ENCODE assay signal across 14 cellular contexts in the genomic region with DNA sequence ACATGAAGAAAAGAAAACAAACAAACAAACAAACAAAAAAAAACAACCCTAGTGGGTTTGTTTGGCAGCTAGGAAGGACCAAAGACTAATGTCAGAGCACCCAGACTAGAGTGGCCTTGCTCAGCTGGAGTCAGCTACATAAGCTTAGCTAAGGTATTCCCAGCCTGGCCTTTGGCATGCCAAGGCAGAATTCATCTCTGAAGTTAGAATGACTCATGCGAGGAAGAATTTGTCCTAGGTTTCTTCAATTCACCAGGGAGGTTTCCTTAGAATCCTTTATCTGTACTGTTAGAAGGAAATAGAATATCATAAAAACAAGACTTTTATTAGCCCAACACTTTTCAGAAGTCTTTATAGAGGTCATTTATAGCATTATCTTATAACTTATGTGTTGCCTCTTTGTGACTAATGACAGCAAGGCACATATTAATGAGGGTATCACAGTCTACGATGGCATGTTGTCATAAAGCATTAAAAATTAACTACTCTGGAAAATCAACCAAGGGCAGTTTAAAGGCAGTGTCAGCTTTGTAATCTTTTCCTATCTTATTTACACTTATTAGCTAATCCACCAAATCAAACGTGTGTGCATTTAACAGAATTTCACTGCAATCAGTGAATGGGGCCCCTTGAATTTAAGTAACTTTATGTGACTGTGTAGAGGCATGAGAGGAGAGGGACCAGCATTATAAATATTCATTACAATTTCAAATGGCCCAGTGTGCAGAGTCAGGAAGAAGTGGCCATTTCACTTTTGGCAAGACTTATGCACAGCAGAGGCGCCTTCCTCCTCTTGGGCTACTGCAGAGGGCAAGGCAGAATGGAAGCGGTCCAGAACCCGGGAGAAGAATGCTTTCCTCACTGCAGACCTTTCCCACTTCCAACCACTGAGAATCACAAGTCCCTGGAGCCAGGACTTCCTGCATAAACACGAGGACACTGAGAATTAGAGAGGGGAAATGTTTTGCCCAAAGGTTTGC. TPM values are rescaled to one million over a fixed set of nuclear protein-coding genes. Genes with fewer than 3 reads are reported as not detected.
DNase-seq lines count a peak whose midpoint lies in the region; ATAC-seq and TF ChIP-seq lines count a peak whose summit lies in the region.
"Had no signal": no experiment of that assay in that cellular context is flagged by ENCODE, and none has a peak within 500 bp of the region (broad histone marks: within the 10 kb centered on the region; RNA-seq: fewer than 3 reads in every experiment).

No MANE protein-coding gene starts in this region.

- no peak overlapping the region for H2AK9ac ChIP-seq in IMR-90 (replicated peaks; ENCODE audit: low read depth, low read length, poor library complexity)

- H3K56ac ChIP-seq in IMR-90 (ENCODE audit: extremely low read depth, insufficient read depth, low read length), result no peak overlapping the region

- no peak for TF ChIP-seq POLR2A in IMR-90 (IDR thresholded peaks at IDR 0.05; ENCODE audit: low read depth, low read length)

- TF ChIP-seq CTCF in AG04449 (IDR thresholded peaks at IDR 0.05; ENCODE audit: insufficient read depth, low read length, missing control alignments) (no peak), IMR-90 (conservative IDR thresholded peaks at IDR 0.05; ENCODE audit: low read depth, low read length) (no peak)

- CTCF ChIA-PET in AG04449 (lab: Yijun Ruan, JAX) (interaction anchor here (1.4 to 6.9 kb wide), 3 partner anchors 95 to 108 kb away, joined by 3 to 175 read pairs (median 40); no protein-coding TSS in a partner anchor), IMR-90 (lab: Yijun Ruan, JAX) (interaction anchor here (0.6 kb wide), 1 partner anchor 339 kb away, joined by 3 read pairs; no protein-coding TSS in a partner anchor)

- BruUV-seq in IMR-90 (replicated peaks; lab: Mats Ljungman, UMichigan), result no TSS peak

- H3K18ac ChIP-seq in IMR-90 (ENCODE audit: low read depth, low read length), result no peak overlapping the region

- WGBS in IMR-90 (ENCODE audit: extremely low coverage in 2 of 2, insufficient read length in 1 of 2), 2 experiments, result no CpG with 5 or more reads among the region's 7 CpGs

- ATAC-seq in IMR-90 (ENCODE audit: low read depth) (peak; percentile 91), left colon (peak; percentile 75), GM19351 (IDR thresholded peaks at IDR 0.05; ENCODE audit: unreplicated experiment) (no peak)
- no peak for ATAC-seq in stimulated activated memory B cell treated with anti-CD40 and anti-IgM and Interleukin-4, amounts not matched to agents 10 μg/mL and 1 μg/mL and 100 μg/mL, for 72 hours
- ATAC-seq: sciatic nerve had no signal

- H3K4me1 ChIP-seq in IMR-90 (ENCODE audit: control insufficient read depth, insufficient read depth, low read length), result no peaks in the 10 kb centered on the region

- H3K4ac ChIP-seq in IMR-90 (ENCODE audit: low read depth, low read length), result no peak overlapping the region

- no peaks in the 10 kb centered on the region for H3K36me3 Mint-ChIP-seq in stimulated activated memory B cell treated with anti-CD40 and anti-IgM and Interleukin-4, amounts not matched to agents 10 μg/mL and 1 μg/mL and 100 μg/mL, for 72 hours

- no peak overlapping the region for H4K8ac ChIP-seq in IMR-90 (ENCODE audit: low read depth in 2 of 2, low read length in 2 of 2)

- H3K9me1 ChIP-seq in IMR-90 (ENCODE audit: insufficient read depth, low read length), result no peaks in the 10 kb centered on the region

- H3K23ac ChIP-seq in IMR-90 (ENCODE audit: low read depth, low read length), result no peak overlapping the region

- H2BK120ac ChIP-seq in IMR-90 (ENCODE audit: low read depth, low read length), result no peak overlapping the region

- peaks cover 23% of the 10 kb centered on the region for H3K27me3 ChIP-seq in IMR-90 (ENCODE audit: control insufficient read depth, insufficient read depth, low read length)

- no peak overlapping the region for H3K14ac ChIP-seq in IMR-90 (replicated peaks; ENCODE audit: low read depth, low read length)

- H3K4me3 ChIP-seq in AG04449 (ENCODE audit: low read depth, low read length), result no peak overlapping the region
- no peak overlapping the region for H3K4me3 ChIP-seq in IMR-90 (ENCODE audit: insufficient read depth, low read depth, low read length)

- H3K9me3 Mint-ChIP-seq in stimulated activated memory B cell treated with anti-CD40 and anti-IgM and Interleukin-4, amounts not matched to agents 10 μg/mL and 1 μg/mL and 100 μg/mL, for 72 hours, result no peaks in the 10 kb centered on the region

- H3K9me3 ChIP-seq in IMR-90 (ENCODE audit: control insufficient read depth, insufficient read depth, low read length), result no peaks in the 10 kb centered on the region

- no peak overlapping the region for H4K91ac ChIP-seq in IMR-90 (ENCODE audit: insufficient read depth, low read depth, low read length)

- no peak overlapping the region for H3K27ac ChIP-seq in IMR-90 (ENCODE audit: insufficient read depth, low read length)
- H3K27ac ChIP-seq: C4-2B had no signal

- no peak overlapping the region for H3K9ac ChIP-seq in IMR-90 (ENCODE audit: low read depth, low read length)

- no peak for TF ChIP-seq RAD21 in IMR-90 (IDR thresholded peaks at IDR 0.05; ENCODE audit: low read length)

- in situ Hi-C loops in IMR-90 (cut with MboI; ENCODE audit: low sequenced_read_pairs), result loop anchor here (5.0 to 25.0 kb wide), 2 partner anchors 102 to 392 kb away; no protein-coding TSS in a partner anchor

- H4K5ac ChIP-seq in IMR-90 (ENCODE audit: low read depth, low read length), result no peak overlapping the region

- H2AFZ ChIP-seq in IMR-90 (replicated peaks; ENCODE audit: low read length, poor library complexity), result no peak overlapping the region

- no peak overlapping the region for H3K4me3 Mint-ChIP-seq in stimulated activated memory B cell treated with anti-CD40 and anti-IgM and Interleukin-4, amounts not matched to agents 10 μg/mL and 1 μg/mL and 100 μg/mL, for 72 hours

- no peak overlapping the region for H3K4me2 ChIP-seq in IMR-90 (ENCODE audit: low read depth, low read length)

- H3K4me1 Mint-ChIP-seq in stimulated activated memory B cell treated with anti-CD40 and anti-IgM and Interleukin-4, amounts not matched to agents 10 μg/mL and 1 μg/mL and 100 μg/mL, for 72 hours, result no peaks in the 10 kb centered on the region

- no peaks in the 10 kb centered on the region for H3K36me3 ChIP-seq in IMR-90 (ENCODE audit: control insufficient read depth, insufficient read depth, low read length)

- H3K27me3 Mint-ChIP-seq in stimulated activated memory B cell treated with anti-CD40 and anti-IgM and Interleukin-4, amounts not matched to agents 10 μg/mL and 1 μg/mL and 100 μg/mL, for 72 hours, result peaks cover 27% of the 10 kb centered on the region

- no peak overlapping the region for H2AK5ac ChIP-seq in IMR-90 (ENCODE audit: low read depth, low read length)

- H3K27ac Mint-ChIP-seq in stimulated activated memory B cell treated with anti-CD40 and anti-IgM and Interleukin-4, amounts not matched to agents 10 μg/mL and 1 μg/mL and 100 μg/mL, for 72 hours, result no peak overlapping the region

- POLR2A ChIA-PET in AG04449 (lab: Yijun Ruan, JAX), result no interaction called here
- POLR2A ChIA-PET in IMR-90 (lab: Charles Lee; ENCODE audit: unreplicated experiment), result no interaction called here

- H2BK15ac ChIP-seq in IMR-90 (ENCODE audit: low read depth, low read length), result no peak overlapping the region

- intact Hi-C loops in IMR-90 (cut with micrococcal nuclease), result loop anchor here (1.0 to 5.0 kb wide), 2 partner anchors 102 to 412 kb away; no protein-coding TSS in a partner anchor
- intact Hi-C loops in left colon (cut with DNase I, micrococcal nuclease), result no loop called here

- no peak overlapping the region for H2BK20ac ChIP-seq in IMR-90 (ENCODE audit: low read depth, low read length)

- no peaks in the 10 kb centered on the region for H3K79me1 ChIP-seq in IMR-90 (ENCODE audit: low read depth in 1 of 2, low read length in 2 of 2)

- peak; percentile 40 for DNase-seq in AG04449 (ENCODE audit: low read depth, low spot score)
- DNase-seq in IMR-90, result peak; percentile 68
- peak; percentile 49 for DNase-seq in dedifferentiated amniotic fluid mesenchymal stem cell (ENCODE audit: extremely low spot score)
- peak; percentile 11 to 34 for DNase-seq in left colon
- DNase-seq in NCI-H2081 (lab: John Stamatoyannopoulos, UW), result no peak
- no peak for DNase-seq in stimulated activated CD4-positive, alpha-beta T cell treated with anti-CD3 and anti-CD28 coated beads, Interleukin-4, amount 100 ng/mL, for 24 hours
- DNase-seq: activated gamma-delta T cell, NCI-H2029, T-helper 9 cell had no signal

- no peaks in the 10 kb centered on the region for H4K20me1 ChIP-seq in IMR-90 (ENCODE audit: insufficient read depth, low read length)

- H2BK5ac ChIP-seq in IMR-90 (ENCODE audit: low read depth, low read length, poor library complexity, severe bottlenecking), result no peak overlapping the region

- dilution Hi-C loops in IMR-90 (cut with HindIII; ENCODE audit: low sequenced_read_pairs, unreplicated experiment), result no loop called here

TF ChIP-seq in IMR-90, 13 proteins besides CTCF, POLR2A, EP300 and RAD21:
- TF ChIP-seq FOS (IDR thresholded peaks at IDR 0.05; ENCODE audit: low read depth, low read length), result 0 out of 2 replicates have a peak, but pooled peaks have one; percentile 9
- TF ChIP-seq, protein P1, sequence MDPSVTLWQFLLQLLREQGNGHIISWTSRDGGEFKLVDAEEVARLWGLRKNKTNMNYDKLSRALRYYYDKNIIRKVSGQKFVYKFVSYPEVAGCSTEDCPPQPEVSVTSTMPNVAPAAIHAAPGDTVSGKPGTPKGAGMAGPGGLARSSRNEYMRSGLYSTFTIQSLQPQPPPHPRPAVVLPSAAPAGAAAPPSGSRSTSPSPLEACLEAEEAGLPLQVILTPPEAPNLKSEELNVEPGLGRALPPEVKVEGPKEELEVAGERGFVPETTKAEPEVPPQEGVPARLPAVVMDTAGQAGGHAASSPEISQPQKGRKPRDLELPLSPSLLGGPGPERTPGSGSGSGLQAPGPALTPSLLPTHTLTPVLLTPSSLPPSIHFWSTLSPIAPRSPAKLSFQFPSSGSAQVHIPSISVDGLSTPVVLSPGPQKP (IDR thresholded peaks at IDR 0.05; ENCODE audit: borderline replicate concordance, low read depth, low read length), result no peak

RNA-seq across cellular contexts. Expression of gene SLC5A1, which starts 36.3 kb away (rescaled TPM):
- total RNA-seq in IMR-90 (2012; rRNA removed), result not detected in 2 replicates
- polyA plus RNA-seq in IMR-90 (2012; rRNA removed), result not detected in 2 replicates
- not detected in 2 replicates for polyA plus RNA-seq in IMR-90 (2012; cell fraction: cytosol; rRNA removed)
- not detected in 2 replicates for polyA plus RNA-seq in IMR-90 (2012; cell fraction: nucleus; rRNA removed; ENCODE audit: low replicate concordance)
- total RNA-seq in left colon, result 10 to 100 TPM; 48.3 to 53.6 TPM
- total RNA-seq: glomerular endothelial cell, sciatic nerve had no signal

Comparison
In these comparisons a context has a peak if more than half of its experiments do, and no peak if none do; other contexts are left out.
1. DNase-seq: peak in AG04449 (single experiment), IMR-90 (single experiment), dedifferentiated amniotic fluid mesenchymal stem cell (single experiment) and left colon (2 of 2); none in NCI-H2081 (0 of 2) and stimulated activated CD4-positive, alpha-beta T cell treated with anti-CD3 and anti-CD28 coated beads, Interleukin-4, amount 100 ng/mL, for 24 hours (single experiment).
2. ATAC-seq: peak in IMR-90 (single experiment) and left colon (single experiment); none in GM19351 (single experiment) and stimulated activated memory B cell treated with anti-CD40 and anti-IgM and Interleukin-4, amounts not matched to agents 10 μg/mL and 1 μg/mL and 100 μg/mL, for 72 hours (single experiment).
3. RNA of gene SLC5A1, which starts 36.3 kb away (total RNA-seq): 48.3 to 53.6 TPM in left colon; not detected in IMR-90; every median in the first group is over 10 times any median in the second.